8 cellular contexts compared by ENCODE assay signal in the genomic region with DNA sequence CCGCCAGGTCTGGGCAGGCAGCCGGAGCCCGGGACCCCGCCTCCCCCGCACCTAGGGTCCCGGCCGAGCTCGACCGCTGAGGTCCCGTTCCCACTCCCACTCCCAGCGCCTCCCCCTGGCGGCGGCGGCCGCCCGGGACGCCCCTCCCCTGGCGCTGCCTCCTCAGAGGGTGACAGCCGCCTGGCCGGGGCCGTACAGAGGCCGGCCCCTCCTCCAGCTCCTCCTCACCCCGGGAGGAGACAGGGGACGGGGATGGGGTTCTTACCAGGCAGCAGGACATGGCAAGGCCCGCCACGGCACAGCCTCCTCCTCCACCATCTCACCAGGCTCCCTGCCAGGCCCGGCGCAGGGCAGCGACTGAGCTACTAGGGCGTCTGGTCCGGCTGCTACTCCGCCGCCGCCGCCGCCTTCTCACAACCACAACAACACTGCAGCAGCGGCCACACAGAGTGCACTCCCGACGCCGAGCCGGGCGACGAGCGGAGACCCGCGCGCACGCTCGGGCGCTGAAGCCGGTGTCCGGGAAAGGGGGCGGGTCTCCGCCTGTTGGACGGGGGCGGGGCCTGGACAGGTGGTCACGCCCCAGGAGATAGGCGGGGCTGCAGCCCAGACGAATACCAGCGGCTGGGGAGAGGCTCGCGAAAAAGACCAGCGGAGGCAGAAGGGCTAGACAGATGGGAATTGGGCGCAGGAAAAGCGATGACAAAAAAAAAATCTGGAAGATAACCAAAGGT.
DNase-seq lines count a peak whose midpoint lies in the region; ATAC-seq and TF ChIP-seq lines count a peak whose summit lies in the region.
"Not testable (repeated sequence)": the region's sequence is repeated elsewhere in the genome, so short reads cannot be mapped to it uniquely, and the experiment has no call there.

No MANE protein-coding gene starts in this region.

- H3K36me3 ChIP-seq in Panc1 (ENCODE audit: control insufficient read depth, insufficient read depth, low read length); right lobe of liver: not testable (repeated sequence)

- H3K27me3 Mint-ChIP-seq in CD4-positive, alpha-beta T cell; activated CD8-positive, alpha-beta T cell treated with anti-CD3 and anti-CD28 coated beads, Interleukin-2, amount 10 ng/mL, durations not matched to agents 7 days and 5 days (ENCODE audit: low read depth): not testable (repeated sequence)

- not testable (repeated sequence) for H3K4me3 ChIP-seq in Panc1 (ENCODE audit: low read depth in 2 of 2, low read length in 2 of 2); right lobe of liver

- not testable (repeated sequence) for H3K27ac Mint-ChIP-seq in CD4-positive, alpha-beta T cell; activated CD8-positive, alpha-beta T cell treated with anti-CD3 and anti-CD28 coated beads, Interleukin-2, amount 10 ng/mL, durations not matched to agents 7 days and 5 days

- DNase-seq in CD4-positive, alpha-beta T cell: peak in 4 of 10 experiments; percentile 13 to 70 (median 37)
- DNase-seq in Panc1 (ENCODE audit: low read depth, low spot score); foreskin keratinocyte: not testable (repeated sequence)
- peak; percentile 25 for DNase-seq in activated CD8-positive, alpha-beta T cell treated with anti-CD3 and anti-CD28 coated beads, Interleukin-2, amount 10 ng/mL, durations not matched to agents 7 days and 5 days
- peak; percentile 85 for DNase-seq in activated effector memory CD4-positive, alpha-beta T cell treated with anti-CD3 and anti-CD28 coated beads, Interleukin-2, amount 50 U/mL, for 16 hours
- peak in 1 of 3 donors; percentile 72 for DNase-seq in right lobe of liver
- peak; percentile 63 for DNase-seq in stimulated activated CD4-positive, alpha-beta T cell treated with anti-CD3 and anti-CD28 coated beads, Interleukin-12 subunit alpha, Interleukin-12 subunit beta, amount 100 ng/mL, for 4 hours
- DNase-seq in stimulated activated CD8-positive, alpha-beta memory T cell treated with anti-CD3 and anti-CD28 coated beads, Interleukin-4, amount 100 ng/mL, for 24 hours (ENCODE audit: low read depth): peak; percentile 5

- POLR2A ChIA-PET in CD4-positive, alpha-beta T cell (lab: Charles Lee); Panc1 (lab: Charles Lee); activated CD8-positive, alpha-beta T cell treated with anti-CD3 and anti-CD28 coated beads, Interleukin-2, amount 10 ng/mL, durations not matched to agents 7 days and 5 days (lab: Charles Lee): not testable (repeated sequence)

- intact Hi-C loops in CD4-positive, alpha-beta T cell (cut with DNase I, micrococcal nuclease); Panc1 (cut with micrococcal nuclease; ENCODE audit: unreplicated experiment); right lobe of liver (cut with DNase I): not testable (repeated sequence)

- not testable (repeated sequence) for TF ChIP-seq CTCF in CD4-positive, alpha-beta T cell (IDR thresholded peaks at IDR 0.05); Panc1 (IDR thresholded peaks at IDR 0.05); foreskin keratinocyte (conservative IDR thresholded peaks at IDR 0.05); right lobe of liver (IDR thresholded peaks at IDR 0.05)

- not testable (repeated sequence) for H3K9me3 ChIP-seq in CD4-positive, alpha-beta T cell (ENCODE audit: control insufficient read depth, low read length); Panc1 (ENCODE audit: control insufficient read depth, insufficient read depth, low read depth, low read length); right lobe of liver

- not testable (repeated sequence) for H3K9me3 Mint-ChIP-seq in CD4-positive, alpha-beta T cell; activated CD8-positive, alpha-beta T cell treated with anti-CD3 and anti-CD28 coated beads, Interleukin-2, amount 10 ng/mL, durations not matched to agents 7 days and 5 days (ENCODE audit: insufficient read depth)

- no CpG with 5 or more reads among the region's 65 CpGs for WGBS in right lobe of liver (ENCODE audit: insufficient coverage, low coverage, low lambda C conversion rate, missing lambda C conversion rate)

- BruUV-seq in Panc1 (replicated peaks; lab: Mats Ljungman, UMichigan): not testable (repeated sequence)

- H3K27me3 ChIP-seq in CD4-positive, alpha-beta T cell (ENCODE audit: control insufficient read depth, insufficient read depth, low read length); Panc1 (ENCODE audit: control insufficient read depth, insufficient read depth, low read length); foreskin keratinocyte; right lobe of liver: not testable (repeated sequence)

- H3K36me3 Mint-ChIP-seq in CD4-positive, alpha-beta T cell (ENCODE audit: low read depth); activated CD8-positive, alpha-beta T cell treated with anti-CD3 and anti-CD28 coated beads, Interleukin-2, amount 10 ng/mL, durations not matched to agents 7 days and 5 days (ENCODE audit: low read depth): not testable (repeated sequence)

- CTCF ChIA-PET in CD4-positive, alpha-beta T cell (lab: Charles Lee); Panc1 (lab: Charles Lee); activated CD8-positive, alpha-beta T cell treated with anti-CD3 and anti-CD28 coated beads, Interleukin-2, amount 10 ng/mL, durations not matched to agents 7 days and 5 days (lab: Charles Lee): not testable (repeated sequence)

- H3K4me3 Mint-ChIP-seq in CD4-positive, alpha-beta T cell; activated CD8-positive, alpha-beta T cell treated with anti-CD3 and anti-CD28 coated beads, Interleukin-2, amount 10 ng/mL, durations not matched to agents 7 days and 5 days: not testable (repeated sequence)

- H3K27ac ChIP-seq in CD4-positive, alpha-beta T cell (ENCODE audit: low read depth, low read length); Panc1 (ENCODE audit: low read length); foreskin keratinocyte; right lobe of liver: not testable (repeated sequence)

- ATAC-seq in CD4-positive, alpha-beta T cell (ENCODE audit: poor library complexity): peak; percentile 55
- ATAC-seq in Panc1 (peak; percentile 93), foreskin keratinocyte (peak; percentile 38), right lobe of liver (peak; percentile 83 to 96 (median 92))
- not testable (repeated sequence) for ATAC-seq in activated CD8-positive, alpha-beta T cell treated with anti-CD3 and anti-CD28 coated beads, Interleukin-2, amount 10 ng/mL, durations not matched to agents 7 days and 5 days

- not testable (repeated sequence) for TF ChIP-seq POLR2A in right lobe of liver (IDR thresholded peaks at IDR 0.05)

- in situ Hi-C loops in Panc1 (cut with HindIII; ENCODE audit: low pct_unique_long_range_greater_than_20kb, low sequenced_read_pairs): not testable (repeated sequence)

- not testable (repeated sequence) for H3K4me1 ChIP-seq in Panc1 (ENCODE audit: control insufficient read depth, insufficient read depth, low read length); foreskin keratinocyte; right lobe of liver

- not testable (repeated sequence) for H3K4me1 Mint-ChIP-seq in CD4-positive, alpha-beta T cell (ENCODE audit: low read depth); activated CD8-positive, alpha-beta T cell treated with anti-CD3 and anti-CD28 coated beads, Interleukin-2, amount 10 ng/mL, durations not matched to agents 7 days and 5 days (ENCODE audit: low read depth)
